Comparison of ENCODE assay signal across 8 cellular contexts in the genomic region with DNA sequence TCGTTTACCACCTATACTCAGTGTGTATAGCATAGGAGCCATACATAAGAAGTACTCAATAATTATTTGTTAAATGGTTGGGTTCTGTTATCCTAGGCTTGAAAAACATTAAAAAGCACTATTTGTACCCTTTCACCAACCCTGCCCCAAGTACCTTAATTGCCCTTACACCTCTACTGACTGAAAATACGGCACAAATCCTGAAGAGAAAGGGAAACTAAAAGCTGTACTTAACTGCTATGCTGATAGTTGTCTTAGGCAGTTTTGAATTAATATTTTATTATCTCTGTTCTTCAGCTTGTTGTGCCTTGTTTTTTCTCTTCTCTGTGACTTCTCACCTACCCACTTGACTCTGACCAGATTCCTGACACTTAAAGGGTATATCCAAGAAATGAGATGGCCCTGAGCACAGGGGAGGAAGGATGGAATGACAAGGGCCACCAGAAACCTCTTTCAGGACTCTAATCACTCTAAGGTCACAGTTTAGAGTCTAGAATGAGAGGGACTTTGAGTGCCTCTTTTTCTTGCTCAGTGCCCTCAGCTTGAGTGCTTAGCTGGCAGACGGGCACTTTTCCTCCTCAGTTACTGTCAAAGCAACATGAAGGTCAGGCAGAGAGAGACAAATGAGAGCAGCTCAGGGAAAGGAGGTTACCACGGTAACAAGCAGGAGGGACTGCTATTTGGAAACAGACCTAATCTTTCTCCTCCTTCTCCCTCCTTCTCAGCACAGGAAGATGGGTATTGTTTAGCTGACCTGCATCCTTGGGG.
DNase-seq lines count a peak whose midpoint lies in the region; ATAC-seq and TF ChIP-seq lines count a peak whose summit lies in the region.

No MANE protein-coding gene starts in this region.

- no peaks in the 10 kb centered on the region for H4K20me1 ChIP-seq in fibroblast of lung (ENCODE audit: control insufficient read depth, extremely low read depth, insufficient read depth, low read length)

- peaks cover 5% of the 10 kb centered on the region for H3K79me2 ChIP-seq in fibroblast of lung (ENCODE audit: control insufficient read depth, insufficient read depth, low read length)

- peaks cover 6% of the 10 kb centered on the region for H3K4me1 ChIP-seq in fibroblast of lung (ENCODE audit: control insufficient read depth, extremely low read depth, insufficient read depth, low read length)

- H3K4me1 Mint-ChIP-seq in T-helper 1 cell treated with Interleukin-12 subunit alpha and Interleukin-12 subunit beta and Interleukin-4 antibody, amounts not matched to agents 30 μg/mL and 1 μg/mL, for 36 hours (ENCODE audit: low read depth): peaks cover 40% of the 10 kb centered on the region
- peaks cover 36% of the 10 kb centered on the region for H3K4me1 Mint-ChIP-seq in neural crest cell

- H3K27me3 ChIP-seq in fibroblast of lung (ENCODE audit: control insufficient read depth, insufficient read depth, low read length): no peaks in the 10 kb centered on the region

- DNase-seq in Right ventricle myocardium superior: no peak
- DNase-seq in cardiac septum (ENCODE audit: low spot score): no peak
- peak; percentile 25 for DNase-seq in NB4 (ENCODE audit: low read depth)
- DNase-seq in fibroblast of lung (ENCODE audit: low read depth in 2 of 2): peak; percentile 62 to 65
- DNase-seq in neural crest cell (ENCODE audit: low read depth, low spot score): peak; percentile 4
- DNase-seq in foreskin melanocyte: no peak

- no peaks in the 10 kb centered on the region for H3K27me3 Mint-ChIP-seq in T-helper 1 cell treated with Interleukin-12 subunit alpha and Interleukin-12 subunit beta and Interleukin-4 antibody, amounts not matched to agents 30 μg/mL and 1 μg/mL, for 36 hours (ENCODE audit: low read depth)
- H3K27me3 Mint-ChIP-seq in neural crest cell (ENCODE audit: low read depth): no peaks in the 10 kb centered on the region

- H3K4me3 Mint-ChIP-seq in T-helper 1 cell treated with Interleukin-12 subunit alpha and Interleukin-12 subunit beta and Interleukin-4 antibody, amounts not matched to agents 30 μg/mL and 1 μg/mL, for 36 hours: peak overlapping the region; percentile 81
- H3K4me3 Mint-ChIP-seq in neural crest cell: no peak overlapping the region

- peak; percentile 70 for ATAC-seq in Right ventricle myocardium superior (ENCODE audit: poor library complexity)
- ATAC-seq in GM19467 (IDR thresholded peaks at IDR 0.05; ENCODE audit: unreplicated experiment): no peak

- H3K4me3 ChIP-seq in NB4 (ENCODE audit: low read depth, low read length): no peak overlapping the region
- no peak overlapping the region for H3K4me3 ChIP-seq in fibroblast of lung (replicated peaks in 1 of 4; ENCODE audit: control extremely low read depth in 1 of 4, insufficient read depth in 1 of 4, low read depth in 3 of 4, low read length in 4 of 4)

- TF ChIP-seq CTCF in NB4 (IDR thresholded peaks at IDR 0.05; ENCODE audit: low read depth, low read length) (no peak), fibroblast of lung (conservative IDR thresholded peaks at IDR 0.05 in 1 of 2, IDR thresholded peaks at IDR 0.05 in 1 of 2; ENCODE audit: low read depth in 1 of 2, low read length in 2 of 2) (no peak), neural crest cell (conservative IDR thresholded peaks at IDR 0.05) (no peak)

- H2AFZ ChIP-seq in fibroblast of lung (ENCODE audit: low read length): peak overlapping the region; percentile 13

- H3K4me2 ChIP-seq in fibroblast of lung (ENCODE audit: extremely low read depth, insufficient read depth, low read length): peak overlapping the region; percentile 75

- H3K9me3 ChIP-seq in fibroblast of lung (ENCODE audit: control insufficient read depth, insufficient read depth, low read depth, low read length): no peaks in the 10 kb centered on the region

- no peaks in the 10 kb centered on the region for H3K36me3 ChIP-seq in fibroblast of lung (ENCODE audit: control insufficient read depth, insufficient read depth, low read length)

- no peak for TF ChIP-seq POLR2A in NB4 (IDR thresholded peaks at IDR 0.05; ENCODE audit: extremely low read depth, insufficient read length)

- peaks cover 4% of the 10 kb centered on the region for H3K36me3 Mint-ChIP-seq in T-helper 1 cell treated with Interleukin-12 subunit alpha and Interleukin-12 subunit beta and Interleukin-4 antibody, amounts not matched to agents 30 μg/mL and 1 μg/mL, for 36 hours (ENCODE audit: low read depth)
- H3K36me3 Mint-ChIP-seq in neural crest cell (ENCODE audit: low read depth): no peaks in the 10 kb centered on the region

- H3K27ac Mint-ChIP-seq in T-helper 1 cell treated with Interleukin-12 subunit alpha and Interleukin-12 subunit beta and Interleukin-4 antibody, amounts not matched to agents 30 μg/mL and 1 μg/mL, for 36 hours: peak overlapping the region; percentile 90
- H3K27ac Mint-ChIP-seq in neural crest cell (ENCODE audit: unreplicated experiment): peak overlapping the region; percentile 72

- peak overlapping the region; percentile 1 for H3K27ac ChIP-seq in fibroblast of lung (ENCODE audit: insufficient read depth, low read length)

- no peaks in the 10 kb centered on the region for H3K9me3 Mint-ChIP-seq in T-helper 1 cell treated with Interleukin-12 subunit alpha and Interleukin-12 subunit beta and Interleukin-4 antibody, amounts not matched to agents 30 μg/mL and 1 μg/mL, for 36 hours
- no peaks in the 10 kb centered on the region for H3K9me3 Mint-ChIP-seq in neural crest cell

- intact Hi-C loops in Right ventricle myocardium superior (cut with DNase I) (no loop called here), cardiac septum (cut with DNase I) (no loop called here)

- no peak overlapping the region for H3K9ac ChIP-seq in fibroblast of lung (ENCODE audit: insufficient read depth, low read length)

Comparison
In these comparisons a context has a peak if more than half of its experiments do, and no peak if none do; other contexts are left out.
1. DNase-seq: peak in NB4 (single experiment), fibroblast of lung (2 of 2) and neural crest cell (single experiment); none in Right ventricle myocardium superior (single experiment), cardiac septum (single experiment) and foreskin melanocyte (single experiment).